ENCODE assay signal across 8 cellular contexts in genomic region chr13:27251166-27252088, GRCh38. TPM values are rescaled to one million over a fixed set of nuclear protein-coding genes. Genes with fewer than 3 reads are reported as not detected.
DNase-seq lines count a peak whose midpoint lies in the region; ATAC-seq and TF ChIP-seq lines count a peak whose summit lies in the region.

Gene RPL21 (plus strand): TSS chr13:27251558. CDS start chr13:27253777, 2,219 bp downstream.

- peak; percentile 85 for TF ChIP-seq EP300 in ovary (IDR thresholded peaks at IDR 0.05)

- H3K9me3 ChIP-seq in ovary (no peaks in the 10 kb centered on the region), thyroid gland (no peaks in the 10 kb centered on the region)

- TF ChIP-seq POLR2A in ovary (IDR thresholded peaks at IDR 0.05) (peak; percentile 75), thyroid gland (IDR thresholded peaks at IDR 0.05) (peak; percentile 45 to 83)

- TF ChIP-seq CTCF in GM10266 (IDR thresholded peaks at IDR 0.05; ENCODE audit: control insufficient read depth, insufficient read depth, low read depth, missing control alignments) (no peak), ovary (IDR thresholded peaks at IDR 0.05) (no peak), thyroid gland (IDR thresholded peaks at IDR 0.05) (peak in 1 of 6 experiments; percentile 8)

- ATAC-seq in HG02623 (IDR thresholded peaks at IDR 0.05; ENCODE audit: unreplicated experiment) (peak; percentile 91), Right ventricle myocardium inferior (peak; percentile 99)

- peak; percentile 83 for DNase-seq in GM10266 (ENCODE audit: extremely low spot score)
- peak; percentile 70 for DNase-seq in NCI-H1105 (lab: John Stamatoyannopoulos, UW)
- DNase-seq in SW 1271 (lab: John Stamatoyannopoulos, UW), result peak; percentile 86
- DNase-seq in activated naive CD8-positive, alpha-beta T cell treated with anti-CD3 and anti-CD28 coated beads, Interleukin-2, amount 50 U/mL, for 16 hours (ENCODE audit: low read depth, low spot score), result peak; percentile 78
- peak; percentile 98 for DNase-seq in Right ventricle myocardium inferior (ENCODE audit: missing footprints)
- peak; percentile 94 to 97 (median 96) for DNase-seq in ovary
- DNase-seq in thyroid gland, result peak; percentile 93 to 96

- intact Hi-C loops in Right ventricle myocardium inferior (cut with DNase I) (loop anchor here (1.0 kb wide), 1 partner anchor 19 kb away; the partner anchor contains the start of gene RASL11A), ovary (cut with DNase I) (loop anchor here in 2 of 4 donors (2.0 to 10.0 kb wide), 3 partner anchors 19 to 193 kb away; partner anchors contain the start of genes RASL11A (in 1 of the 2) and USP12 (in 1 of the 2)), thyroid gland (cut with DNase I) (loop anchor here (10.0 kb wide), 1 partner anchor 193 kb away; no protein-coding TSS in a partner anchor)

- no peaks in the 10 kb centered on the region for H3K27me3 ChIP-seq in ovary
- no peaks in the 10 kb centered on the region for H3K27me3 ChIP-seq in thyroid gland

- H3K4me1 ChIP-seq in ovary (ENCODE audit: insufficient read depth) (peaks cover 7% of the 10 kb centered on the region), thyroid gland (peaks cover 17 to 18% of the 10 kb centered on the region in 2 donors)

- 0% methylated on average over 69 of the region's 69 CpGs for WGBS in ovary, 3 donors
- 0% methylated on average over 47 to 50 of the region's 69 CpGs for WGBS in thyroid gland, 2 donors

- no peaks in the 10 kb centered on the region for H3K36me3 ChIP-seq in ovary
- peaks cover 10 to 15% of the 10 kb centered on the region in 2 donors for H3K36me3 ChIP-seq in thyroid gland

- H3K4me3 ChIP-seq in ovary (peak within 1 kb of the TSS; percentile 86), thyroid gland (replicated peaks in 1 of 3) (peak within 1 kb of the TSS; percentile 70 to 86 (median 79))

- H3K27ac ChIP-seq in ovary (peak within 1 kb of the TSS; percentile 91 to 96), thyroid gland (peak within 1 kb of the TSS; percentile 91 to 96 (median 94))

RNA-seq across cellular contexts. Expression of gene RPL21, which starts in this region (rescaled TPM):
- total RNA-seq in Right ventricle myocardium inferior, result 782 TPM
- total RNA-seq in ovary, result 1,000 to 10,000 TPM; 1,871 to 3,304 (median 2,161) TPM
- polyA plus RNA-seq in ovary, result 1,000 to 10,000 TPM; 2,642 to 4,783 TPM
- total RNA-seq in thyroid gland, result 1,000 to 10,000 TPM in 1 of 4 donors, 100 to 1,000 TPM in 3; 553 to 1,479 (median 807) TPM

Comparison
In these comparisons a context has a peak if more than half of its experiments do, and no peak if none do; other contexts are left out.
1. Peak in every context shown above with its lines: DNase-seq, ATAC-seq, H3K4me3 ChIP-seq and H3K27ac ChIP-seq.